ENCODE assay signal across 16 cellular contexts in genomic region chr9:1002678-1003077, GRCh38.
DNase-seq lines count a peak whose midpoint lies in the region; ATAC-seq and TF ChIP-seq lines count a peak whose summit lies in the region.
"Had no signal": no experiment of that assay in that cellular context is flagged by ENCODE, and none has a peak within 500 bp of the region (broad histone marks: within the 10 kb centered on the region; RNA-seq: fewer than 3 reads in every experiment).

No MANE protein-coding gene starts in this region.

- DNase-seq in GM12865 (ENCODE audit: low read depth), result peak; percentile 41
- DNase-seq: Calu3; CD8-positive, alpha-beta T cell; DMS79 treated with DMSO at 0.1 percent for 48 hours; GF-D8; HCEC 1CT; KG1 had no signal

- H3K9me3 Mint-ChIP-seq in stimulated activated memory B cell treated with anti-CD40 and anti-IgM and Interleukin-4, amounts not matched to agents 10 μg/mL and 1 μg/mL and 100 μg/mL, for 72 hours, result no peaks in the 10 kb centered on the region
- H3K9me3 Mint-ChIP-seq: CD8-positive, alpha-beta T cell had no signal

- H3K4me3 ChIP-seq in GM12865 (ENCODE audit: low read depth, low read length), result no peak overlapping the region
- H3K4me3 ChIP-seq: BLaER1 treated with 17β-estradiol and CSF1 and Interleukin-3, amounts not matched to agents 10 nM and 100 nM; GM23338 had no signal

- TF ChIP-seq CTCF in GM12865 (IDR thresholded peaks at IDR 0.05; ENCODE audit: insufficient read depth, low read depth, low read length, missing control alignments), result no peak

- no peak overlapping the region for H3K4me3 Mint-ChIP-seq in stimulated activated memory B cell treated with anti-CD40 and anti-IgM and Interleukin-4, amounts not matched to agents 10 μg/mL and 1 μg/mL and 100 μg/mL, for 72 hours
- H3K4me3 Mint-ChIP-seq: B cell; CD8-positive, alpha-beta T cell; GM23338 had no signal

- H3K27ac Mint-ChIP-seq in stimulated activated memory B cell treated with anti-CD40 and anti-IgM and Interleukin-4, amounts not matched to agents 10 μg/mL and 1 μg/mL and 100 μg/mL, for 72 hours, result no peak overlapping the region
- H3K27ac Mint-ChIP-seq: B cell; CD8-positive, alpha-beta T cell; GM23338 had no signal

- H3K36me3 Mint-ChIP-seq in stimulated activated memory B cell treated with anti-CD40 and anti-IgM and Interleukin-4, amounts not matched to agents 10 μg/mL and 1 μg/mL and 100 μg/mL, for 72 hours, result no peaks in the 10 kb centered on the region
- H3K36me3 Mint-ChIP-seq: CD8-positive, alpha-beta T cell had no signal

- H3K4me1 Mint-ChIP-seq in stimulated activated memory B cell treated with anti-CD40 and anti-IgM and Interleukin-4, amounts not matched to agents 10 μg/mL and 1 μg/mL and 100 μg/mL, for 72 hours, result peaks cover 6% of the 10 kb centered on the region

- H3K27me3 Mint-ChIP-seq in stimulated activated memory B cell treated with anti-CD40 and anti-IgM and Interleukin-4, amounts not matched to agents 10 μg/mL and 1 μg/mL and 100 μg/mL, for 72 hours, result peaks cover 24% of the 10 kb centered on the region

- peak; percentile 59 for ATAC-seq in GM18868 (IDR thresholded peaks at IDR 0.05; ENCODE audit: unreplicated experiment)
- peak; percentile 50 for ATAC-seq in HG02870 (IDR thresholded peaks at IDR 0.05; ENCODE audit: unreplicated experiment)
- ATAC-seq in stimulated activated memory B cell treated with anti-CD40 and anti-IgM and Interleukin-4, amounts not matched to agents 10 μg/mL and 1 μg/mL and 100 μg/mL, for 72 hours, result peak; percentile 57
- ATAC-seq in HG03045 (IDR thresholded peaks at IDR 0.05; ENCODE audit: unreplicated experiment), result no peak
- no peak for ATAC-seq in HG03039 (IDR thresholded peaks at IDR 0.05; ENCODE audit: unreplicated experiment)
- no peak for ATAC-seq in GM21717 (IDR thresholded peaks at IDR 0.05; ENCODE audit: unreplicated experiment)
- ATAC-seq: CD8-positive, alpha-beta T cell; GM23338 had no signal

Comparison
In these comparisons a context has a peak if more than half of its experiments do, and no peak if none do; other contexts are left out.
1. ATAC-seq: peak in GM18868 (single experiment), HG02870 (single experiment) and stimulated activated memory B cell treated with anti-CD40 and anti-IgM and Interleukin-4, amounts not matched to agents 10 μg/mL and 1 μg/mL and 100 μg/mL, for 72 hours (single experiment); none in HG03045 (single experiment), HG03039 (single experiment) and GM21717 (single experiment).